ENCODE assay signal across 15 cellular contexts in the genomic region with DNA sequence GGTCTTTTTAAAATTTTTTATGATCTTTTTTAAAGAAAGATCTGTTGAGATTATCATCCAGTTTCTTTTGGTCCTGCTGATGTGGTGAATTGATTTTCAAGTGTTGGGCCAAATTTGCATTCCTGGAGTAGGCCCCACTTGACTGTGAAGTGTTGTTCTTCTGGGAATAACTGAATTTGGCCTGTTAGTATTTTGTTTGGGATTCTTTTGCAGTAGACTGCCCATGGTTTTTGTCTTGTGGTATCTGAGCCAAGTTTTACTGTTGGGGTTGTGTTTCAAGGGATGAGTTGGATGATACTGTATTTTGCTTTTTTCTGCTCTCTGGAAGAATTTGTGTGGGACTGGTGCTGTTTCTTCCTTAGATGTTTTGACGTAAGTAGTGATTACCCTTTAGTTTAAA. TPM values are rescaled to one million over a fixed set of nuclear protein-coding genes. Genes with fewer than 3 reads are reported as not detected.
DNase-seq lines count a peak whose midpoint lies in the region; ATAC-seq and TF ChIP-seq lines count a peak whose summit lies in the region.
"Had no signal": no experiment of that assay in that cellular context is flagged by ENCODE, and none has a peak within 500 bp of the region (broad histone marks: within the 10 kb centered on the region; RNA-seq: fewer than 3 reads in every experiment).

No MANE protein-coding gene starts in this region.

- intact Hi-C loops in head of caudate nucleus (cut with DNase I): no loop called here

- no CpG with 5 or more reads among the region's 1 CpG for WGBS in endodermal cell (ENCODE audit: insufficient coverage in 1 of 2, insufficient read length in 1 of 2), 2 experiments

- no peak for TF ChIP-seq CTCF in endodermal cell (conservative IDR thresholded peaks at IDR 0.05)

- H3K27me3 ChIP-seq in endodermal cell (ENCODE audit: control insufficient read depth, insufficient read depth, low read length, poor library complexity, severe bottlenecking): no peaks in the 10 kb centered on the region

- H3K9me3 ChIP-seq in endodermal cell (ENCODE audit: control insufficient read depth, low read length): no peaks in the 10 kb centered on the region

- no peak overlapping the region for H3K4me3 Mint-ChIP-seq in activated CD8-positive, alpha-beta memory T cell treated with anti-CD3 and anti-CD28 coated beads, Interleukin-2, amount 10 ng/mL, durations not matched to agents 7 days and 5 days
- no peak overlapping the region for H3K4me3 Mint-ChIP-seq in endodermal cell
- H3K4me3 Mint-ChIP-seq in stimulated activated naive B cell treated with anti-CD40 and anti-IgM and Interleukin-4, amounts not matched to agents 10 μg/mL and 1 μg/mL and 100 μg/mL, for 72 hours: peak overlapping the region in 1 of 2 donors; percentile 40
- H3K4me3 Mint-ChIP-seq: activated naive CD8-positive, alpha-beta T cell treated with anti-CD3 and anti-CD28 coated beads, Interleukin-2, amount 10 ng/mL, durations not matched to agents 7 days and 5 days; type B pancreatic cell had no signal

- H3K4me1 ChIP-seq in endodermal cell (ENCODE audit: control insufficient read depth, insufficient read depth, low read length): no peaks in the 10 kb centered on the region

- no peaks in the 10 kb centered on the region for H3K9me3 Mint-ChIP-seq in activated CD8-positive, alpha-beta memory T cell treated with anti-CD3 and anti-CD28 coated beads, Interleukin-2, amount 10 ng/mL, durations not matched to agents 7 days and 5 days (ENCODE audit: low read depth)
- H3K9me3 Mint-ChIP-seq in endodermal cell: no peaks in the 10 kb centered on the region
- H3K9me3 Mint-ChIP-seq in stimulated activated naive B cell treated with anti-CD40 and anti-IgM and Interleukin-4, amounts not matched to agents 10 μg/mL and 1 μg/mL and 100 μg/mL, for 72 hours: no peaks in the 10 kb centered on the region
- H3K9me3 Mint-ChIP-seq: activated naive CD8-positive, alpha-beta T cell treated with anti-CD3 and anti-CD28 coated beads, Interleukin-2, amount 10 ng/mL, durations not matched to agents 7 days and 5 days; type B pancreatic cell had no signal

- CTCF ChIA-PET in activated CD8-positive, alpha-beta memory T cell treated with anti-CD3 and anti-CD28 coated beads, Interleukin-2, amount 10 ng/mL, durations not matched to agents 7 days and 5 days (lab: Charles Lee): no interaction called here

- no peak for DNase-seq in activated CD8-positive, alpha-beta memory T cell treated with anti-CD3 and anti-CD28 coated beads, Interleukin-2, amount 10 ng/mL, durations not matched to agents 7 days and 5 days
- DNase-seq in activated CD8-positive, alpha-beta memory T cell treated with anti-CD3 and anti-CD28 coated beads for 24 hours: no peak
- no peak for DNase-seq in endodermal cell
- DNase-seq in stimulated activated naive B cell treated with anti-CD40 and anti-IgM and Interleukin-4, amounts not matched to agents 10 μg/mL and 1 μg/mL and 100 μg/mL, for 72 hours: no peak
- DNase-seq in substantia nigra (lab: John Stamatoyannopoulos, UW): no peak
- no peak for DNase-seq in head of caudate nucleus
- DNase-seq: ACHN; activated naive CD8-positive, alpha-beta T cell treated with anti-CD3 and anti-CD28 coated beads, Interleukin-2, amount 10 ng/mL, durations not matched to agents 7 days and 5 days; DMS153; NCI-H345; occipital lobe had no signal

- ATAC-seq in activated CD8-positive, alpha-beta memory T cell treated with anti-CD3 and anti-CD28 coated beads, Interleukin-2, amount 10 ng/mL, durations not matched to agents 7 days and 5 days: no peak
- ATAC-seq in HG02759 (IDR thresholded peaks at IDR 0.05; ENCODE audit: unreplicated experiment) (peak; percentile 1), HG02571 (IDR thresholded peaks at IDR 0.05; ENCODE audit: unreplicated experiment) (no peak)
- peak in 1 of 2 donors; percentile 2 for ATAC-seq in stimulated activated naive B cell treated with anti-CD40 and anti-IgM and Interleukin-4, amounts not matched to agents 10 μg/mL and 1 μg/mL and 100 μg/mL, for 72 hours (replicated peaks)

- H3K4me1 Mint-ChIP-seq in activated CD8-positive, alpha-beta memory T cell treated with anti-CD3 and anti-CD28 coated beads, Interleukin-2, amount 10 ng/mL, durations not matched to agents 7 days and 5 days: peaks cover 20% of the 10 kb centered on the region
- no peaks in the 10 kb centered on the region for H3K4me1 Mint-ChIP-seq in endodermal cell
- peaks cover 28 to 54% of the 10 kb centered on the region in 2 donors for H3K4me1 Mint-ChIP-seq in stimulated activated naive B cell treated with anti-CD40 and anti-IgM and Interleukin-4, amounts not matched to agents 10 μg/mL and 1 μg/mL and 100 μg/mL, for 72 hours

- H3K27ac Mint-ChIP-seq in activated CD8-positive, alpha-beta memory T cell treated with anti-CD3 and anti-CD28 coated beads, Interleukin-2, amount 10 ng/mL, durations not matched to agents 7 days and 5 days: peak overlapping the region; percentile 58
- peak overlapping the region; percentile 41 for H3K27ac Mint-ChIP-seq in endodermal cell
- H3K27ac Mint-ChIP-seq in stimulated activated naive B cell treated with anti-CD40 and anti-IgM and Interleukin-4, amounts not matched to agents 10 μg/mL and 1 μg/mL and 100 μg/mL, for 72 hours: peak overlapping the region; percentile 96
- H3K27ac Mint-ChIP-seq: type B pancreatic cell had no signal

- no peaks in the 10 kb centered on the region for H3K27me3 Mint-ChIP-seq in activated CD8-positive, alpha-beta memory T cell treated with anti-CD3 and anti-CD28 coated beads, Interleukin-2, amount 10 ng/mL, durations not matched to agents 7 days and 5 days
- no peaks in the 10 kb centered on the region for H3K27me3 Mint-ChIP-seq in endodermal cell (ENCODE audit: insufficient read depth)
- H3K27me3 Mint-ChIP-seq in stimulated activated naive B cell treated with anti-CD40 and anti-IgM and Interleukin-4, amounts not matched to agents 10 μg/mL and 1 μg/mL and 100 μg/mL, for 72 hours: no peaks in the 10 kb centered on the region
- H3K27me3 Mint-ChIP-seq: activated naive CD8-positive, alpha-beta T cell treated with anti-CD3 and anti-CD28 coated beads, Interleukin-2, amount 10 ng/mL, durations not matched to agents 7 days and 5 days; type B pancreatic cell had no signal

- H3K36me3 ChIP-seq in endodermal cell (ENCODE audit: control insufficient read depth, insufficient read depth, low read length): peaks cover 19% of the 10 kb centered on the region

- H3K9ac ChIP-seq in endodermal cell (ENCODE audit: extremely low read depth, low read length, poor library complexity, severe bottlenecking): no peak overlapping the region

- peaks cover 37% of the 10 kb centered on the region for H3K36me3 Mint-ChIP-seq in activated CD8-positive, alpha-beta memory T cell treated with anti-CD3 and anti-CD28 coated beads, Interleukin-2, amount 10 ng/mL, durations not matched to agents 7 days and 5 days
- H3K36me3 Mint-ChIP-seq in endodermal cell (ENCODE audit: low read depth): peaks cover 15% of the 10 kb centered on the region
- peaks cover 57 to 77% of the 10 kb centered on the region in 2 donors for H3K36me3 Mint-ChIP-seq in stimulated activated naive B cell treated with anti-CD40 and anti-IgM and Interleukin-4, amounts not matched to agents 10 μg/mL and 1 μg/mL and 100 μg/mL, for 72 hours

- no peak overlapping the region for H3K27ac ChIP-seq in endodermal cell (ENCODE audit: low read depth, low read length)
- H3K27ac ChIP-seq in substantia nigra (ENCODE audit: low read depth, low read length, poor library complexity, severe bottlenecking): no peak overlapping the region

- no peak overlapping the region for H3K4me3 ChIP-seq in endodermal cell (ENCODE audit: low read length)
- H3K4me3 ChIP-seq: lung had no signal

RNA-seq across cellular contexts. Expression of a gene that starts 4.0 kb away (rescaled TPM):
- total RNA-seq in activated CD8-positive, alpha-beta memory T cell treated with anti-CD3 and anti-CD28 coated beads, Interleukin-2, amount 10 ng/mL, durations not matched to agents 7 days and 5 days: 1 to 10 TPM in 1 of 2 experiments, under 1 TPM in 1; 0.93 to 2.0 TPM
- total RNA-seq in endodermal cell: not detected
- polyA plus RNA-seq in endodermal cell (2013, experiment 1 of 2): not detected
- polyA plus RNA-seq in endodermal cell (2013, experiment 2 of 2): not detected

RNA-seq across cellular contexts. Expression of a gene that starts 45.8 kb away (rescaled TPM):
- total RNA-seq in activated CD8-positive, alpha-beta memory T cell treated with anti-CD3 and anti-CD28 coated beads, Interleukin-2, amount 10 ng/mL, durations not matched to agents 7 days and 5 days: 10 to 100 TPM; 14.3 to 20.8 TPM
- total RNA-seq in endodermal cell: 10 to 100 TPM; 17.2 to 22.1 TPM
- 15.6 TPM for polyA plus RNA-seq in endodermal cell (2013, experiment 1 of 2)
- 14.3 TPM for polyA plus RNA-seq in endodermal cell (2013, experiment 2 of 2)

Comparison
In these comparisons a context has a peak if more than half of its experiments do, and no peak if none do; other contexts are left out.
1. H3K27ac Mint-ChIP-seq: peak in every context shown above with its lines; median percentile 96 in stimulated activated naive B cell treated with anti-CD40 and anti-IgM and Interleukin-4, amounts not matched to agents 10 μg/mL and 1 μg/mL and 100 μg/mL, for 72 hours; 58 in activated CD8-positive, alpha-beta memory T cell treated with anti-CD3 and anti-CD28 coated beads, Interleukin-2, amount 10 ng/mL, durations not matched to agents 7 days and 5 days; 41 in endodermal cell.